Comparison of ENCODE assay signal across 38 cellular contexts in genomic region chrX:1815456-1816175, GRCh38.
"Had no signal": no experiment of that assay in that cellular context is flagged by ENCODE, and none has a peak within 500 bp of the region (broad histone marks: within the 10 kb centered on the region; RNA-seq: fewer than 3 reads in every experiment).

No MANE protein-coding gene starts in this region.

- H3K27me3 Mint-ChIP-seq: activated CD4-positive, alpha-beta memory T cell treated with anti-CD3 and anti-CD28 coated beads, Interleukin-2, amount 10 ng/mL, durations not matched to agents 7 days and 5 days; activated CD4-positive, alpha-beta T cell treated with anti-CD3 and anti-CD28 coated beads, Interleukin-2, amount 10 ng/mL, durations not matched to agents 7 days and 5 days; activated CD8-positive, alpha-beta memory T cell treated with anti-CD3 and anti-CD28 coated beads, Interleukin-2, amount 10 ng/mL, durations not matched to agents 7 days and 5 days; activated naive CD4-positive, alpha-beta T cell treated with anti-CD3 and anti-CD28 coated beads, Interleukin-2, amount 10 ng/mL, durations not matched to agents 7 days and 5 days; activated naive CD8-positive, alpha-beta T cell treated with anti-CD3 and anti-CD28 coated beads, Interleukin-2, amount 10 ng/mL, durations not matched to agents 7 days and 5 days; activated naive CD8-positive, alpha-beta T cell treated with anti-CD3 and anti-CD28 coated beads, Interleukin-2, amount 50 U/mL, for 24 hours; brain had no signal

- ATAC-seq: activated CD4-positive, alpha-beta T cell treated with anti-CD3 and anti-CD28 coated beads for 36 hours; activated CD4-positive, CD25-positive, alpha-beta regulatory T cell treated with anti-CD3 and anti-CD28 coated beads, Interleukin-2, amount 50 U/mL, for 24 hours; activated CD8-positive, alpha-beta memory T cell treated with anti-CD3 and anti-CD28 coated beads, Interleukin-2, amount 10 ng/mL, durations not matched to agents 7 days and 5 days; activated CD8-positive, alpha-beta T cell treated with anti-CD3 and anti-CD28 coated beads, Interleukin-2, amount 10 ng/mL, durations not matched to agents 7 days and 5 days; activated naive CD8-positive, alpha-beta T cell treated with anti-CD3 and anti-CD28 coated beads, Interleukin-2, amount 50 U/mL, for 24 hours had no signal

- H3K4me3 ChIP-seq: ascending aorta, cardiac muscle cell had no signal

- H3K4me3 Mint-ChIP-seq: activated CD4-positive, alpha-beta memory T cell treated with anti-CD3 and anti-CD28 coated beads, Interleukin-2, amount 10 ng/mL, durations not matched to agents 7 days and 5 days; activated CD4-positive, alpha-beta T cell treated with anti-CD3 and anti-CD28 coated beads for 36 hours; activated CD4-positive, alpha-beta T cell treated with anti-CD3 and anti-CD28 coated beads, Interleukin-2, amount 10 ng/mL, durations not matched to agents 7 days and 5 days; activated CD8-positive, alpha-beta memory T cell treated with anti-CD3 and anti-CD28 coated beads, Interleukin-2, amount 10 ng/mL, durations not matched to agents 7 days and 5 days; activated CD8-positive, alpha-beta T cell treated with anti-CD3 and anti-CD28 coated beads, Interleukin-2, amount 10 ng/mL, durations not matched to agents 7 days and 5 days; activated naive CD4-positive, alpha-beta T cell treated with anti-CD3 and anti-CD28 coated beads, Interleukin-2, amount 10 ng/mL, durations not matched to agents 7 days and 5 days; activated naive CD4-positive, alpha-beta T cell treated with anti-CD3 and anti-CD28 coated beads, Interleukin-2, amount 50 U/mL, for 24 hours; activated naive CD8-positive, alpha-beta T cell; activated naive CD8-positive, alpha-beta T cell treated with anti-CD3 and anti-CD28 coated beads, Interleukin-2, amount 10 ng/mL, durations not matched to agents 7 days and 5 days; activated naive CD8-positive, alpha-beta T cell treated with anti-CD3 and anti-CD28 coated beads, Interleukin-2, amount 50 U/mL, for 24 hours; activated T-cell treated with anti-CD3 and anti-CD28 coated beads, Interleukin-2, amount 50 U/mL, for 24 hours; brain; central memory CD8-positive, alpha-beta T cell; T-helper 1 cell treated with Interleukin-12 subunit alpha and Interleukin-12 subunit beta and Interleukin-4 antibody, amounts not matched to agents 30 μg/mL and 1 μg/mL, for 36 hours; T-helper 2 cell treated with Interferon-gamma antibody and Interleukin-4, amounts not matched to agents 5 μg/mL and 100 μg/mL, for 36 hours had no signal

- DNase-seq: activated CD4-positive, alpha-beta memory T cell treated with anti-CD3 and anti-CD28 coated beads, Interleukin-2, amount 10 ng/mL, durations not matched to agents 7 days and 5 days; activated CD4-positive, alpha-beta T cell treated with anti-CD3 and anti-CD28 coated beads for 1 hour; activated CD4-positive, alpha-beta T cell treated with anti-CD3 and anti-CD28 coated beads for 36 hours; activated CD4-positive, alpha-beta T cell treated with anti-CD3 and anti-CD28 coated beads for 48 hours; activated CD4-positive, alpha-beta T cell treated with anti-CD3 and anti-CD28 coated beads, Interleukin-2, amount 10 ng/mL, durations not matched to agents 7 days and 5 days; activated CD4-positive, alpha-beta T cell treated with anti-CD3 and anti-CD28 coated beads, Interleukin-2, amount 50 U/mL, for 48 hours; activated CD4-positive, CD25-positive, alpha-beta regulatory T cell; activated CD8-positive, alpha-beta memory T cell treated with anti-CD3 and anti-CD28 coated beads for 24 hours; activated CD8-positive, alpha-beta memory T cell treated with anti-CD3 and anti-CD28 coated beads, Interleukin-2, amount 10 ng/mL, durations not matched to agents 7 days and 5 days; activated CD8-positive, alpha-beta memory T cell treated with anti-CD3 and anti-CD28 coated beads, Interleukin-2, amount 50 U/mL, for 48 hours; activated CD8-positive, alpha-beta T cell treated with anti-CD3 and anti-CD28 coated beads, Interleukin-2, amount 10 ng/mL, durations not matched to agents 7 days and 5 days; activated effector memory CD4-positive, alpha-beta T cell treated with Interleukin-2 at 50 U/mL for 16 hours; activated gamma-delta T cell; activated naive CD4-positive, alpha-beta T cell treated with anti-CD3 and anti-CD28 coated beads, Interleukin-2, amount 10 ng/mL, durations not matched to agents 7 days and 5 days; activated naive CD4-positive, alpha-beta T cell treated with Interleukin-2 at 50 U/mL for 16 hours; activated naive CD8-positive, alpha-beta T cell treated with anti-CD3 and anti-CD28 coated beads, Interleukin-2, amount 10 ng/mL, durations not matched to agents 7 days and 5 days; activated naive CD8-positive, alpha-beta T cell treated with anti-CD3 and anti-CD28 coated beads, Interleukin-2, amount 50 U/mL, for 24 hours; activated T-cell treated with anti-CD3 and anti-CD28 coated beads, Interleukin-2, amount 50 U/mL, for 24 hours; activated T-cell treated with anti-CD3 and anti-CD28 coated beads, Interleukin-2, amount 50 U/mL, for 48 hours; amygdala; anterior cingulate cortex; caudate nucleus; cerebellar nuclear complex; T-helper 2 cell; T-helper 9 cell had no signal

- H3K9me3 ChIP-seq: ascending aorta had no signal

- H3K4me1 ChIP-seq: ascending aorta had no signal

- H3K27ac ChIP-seq: ascending aorta, cardiac muscle cell, VCaP had no signal

- H3K4me1 Mint-ChIP-seq: activated CD4-positive, alpha-beta memory T cell treated with anti-CD3 and anti-CD28 coated beads, Interleukin-2, amount 10 ng/mL, durations not matched to agents 7 days and 5 days; activated CD4-positive, alpha-beta T cell treated with anti-CD3 and anti-CD28 coated beads, Interleukin-2, amount 10 ng/mL, durations not matched to agents 7 days and 5 days; activated CD8-positive, alpha-beta memory T cell treated with anti-CD3 and anti-CD28 coated beads, Interleukin-2, amount 10 ng/mL, durations not matched to agents 7 days and 5 days; activated naive CD4-positive, alpha-beta T cell treated with anti-CD3 and anti-CD28 coated beads, Interleukin-2, amount 50 U/mL, for 24 hours; activated naive CD8-positive, alpha-beta T cell treated with anti-CD3 and anti-CD28 coated beads, Interleukin-2, amount 10 ng/mL, durations not matched to agents 7 days and 5 days; activated naive CD8-positive, alpha-beta T cell treated with anti-CD3 and anti-CD28 coated beads, Interleukin-2, amount 50 U/mL, for 24 hours; brain; central memory CD8-positive, alpha-beta T cell had no signal

- H3K36me3 Mint-ChIP-seq: activated CD8-positive, alpha-beta memory T cell treated with anti-CD3 and anti-CD28 coated beads, Interleukin-2, amount 10 ng/mL, durations not matched to agents 7 days and 5 days; activated naive CD4-positive, alpha-beta T cell treated with anti-CD3 and anti-CD28 coated beads, Interleukin-2, amount 10 ng/mL, durations not matched to agents 7 days and 5 days; activated naive CD4-positive, alpha-beta T cell treated with anti-CD3 and anti-CD28 coated beads, Interleukin-2, amount 50 U/mL, for 24 hours; activated naive CD8-positive, alpha-beta T cell treated with anti-CD3 and anti-CD28 coated beads, Interleukin-2, amount 10 ng/mL, durations not matched to agents 7 days and 5 days had no signal

- H3K27me3 ChIP-seq: ascending aorta, cardiac muscle cell had no signal

- H3K27ac Mint-ChIP-seq: activated CD4-positive, alpha-beta memory T cell treated with anti-CD3 and anti-CD28 coated beads, Interleukin-2, amount 10 ng/mL, durations not matched to agents 7 days and 5 days; activated CD4-positive, alpha-beta T cell treated with anti-CD3 and anti-CD28 coated beads for 36 hours; activated CD4-positive, alpha-beta T cell treated with anti-CD3 and anti-CD28 coated beads, Interleukin-2, amount 10 ng/mL, durations not matched to agents 7 days and 5 days; activated CD8-positive, alpha-beta memory T cell treated with anti-CD3 and anti-CD28 coated beads, Interleukin-2, amount 10 ng/mL, durations not matched to agents 7 days and 5 days; activated CD8-positive, alpha-beta T cell treated with anti-CD3 and anti-CD28 coated beads, Interleukin-2, amount 10 ng/mL, durations not matched to agents 7 days and 5 days; activated naive CD4-positive, alpha-beta T cell treated with anti-CD3 and anti-CD28 coated beads, Interleukin-2, amount 10 ng/mL, durations not matched to agents 7 days and 5 days; activated naive CD4-positive, alpha-beta T cell treated with anti-CD3 and anti-CD28 coated beads, Interleukin-2, amount 50 U/mL, for 24 hours; activated naive CD8-positive, alpha-beta T cell; activated naive CD8-positive, alpha-beta T cell treated with anti-CD3 and anti-CD28 coated beads, Interleukin-2, amount 10 ng/mL, durations not matched to agents 7 days and 5 days; activated naive CD8-positive, alpha-beta T cell treated with anti-CD3 and anti-CD28 coated beads, Interleukin-2, amount 50 U/mL, for 24 hours; activated T-cell treated with anti-CD3 and anti-CD28 coated beads, Interleukin-2, amount 50 U/mL, for 24 hours; activated T-helper 2 cell treated with anti-CD3 and anti-CD28 coated beads, Interferon-gamma antibody, Interleukin-2, Interleukin-4, amounts not matched to agents 10 μg/mL and 5 μg/mL and 100 μg/mL, durations not matched to agents 14 hours and 24 hours and 36 hours; brain; T-helper 1 cell treated with Interleukin-12 subunit alpha and Interleukin-12 subunit beta and Interleukin-4 antibody, amounts not matched to agents 30 μg/mL and 1 μg/mL, for 36 hours; T-helper 2 cell treated with Interferon-gamma antibody and Interleukin-4, amounts not matched to agents 5 μg/mL and 100 μg/mL, for 36 hours had no signal

- H3K36me3 ChIP-seq: ascending aorta, cardiac muscle cell had no signal

- H3K9me3 Mint-ChIP-seq: activated naive CD4-positive, alpha-beta T cell treated with anti-CD3 and anti-CD28 coated beads, Interleukin-2, amount 50 U/mL, for 24 hours; activated naive CD8-positive, alpha-beta T cell treated with anti-CD3 and anti-CD28 coated beads, Interleukin-2, amount 50 U/mL, for 24 hours; activated T-cell treated with anti-CD3 and anti-CD28 coated beads, Interleukin-2, amount 50 U/mL, for 24 hours had no signal

- FAIRE-seq: bronchial epithelial cell, TTC549 had no signal
